Comparison of ENCODE assay signal across 14 cellular contexts in genomic region chr19:12787458-12787857, GRCh38. TPM values are rescaled to one million over a fixed set of nuclear protein-coding genes. Genes with fewer than 3 reads are reported as not detected.
DNase-seq lines count a peak whose midpoint lies in the region; ATAC-seq and TF ChIP-seq lines count a peak whose summit lies in the region.
"Had no signal": no experiment of that assay in that cellular context is flagged by ENCODE, and none has a peak within 500 bp of the region (broad histone marks: within the 10 kb centered on the region; RNA-seq: fewer than 3 reads in every experiment).

No MANE protein-coding gene starts in this region.

- CTCF ChIA-PET in activated CD8-positive, alpha-beta T cell treated with anti-CD3 and anti-CD28 coated beads for 36 hours (lab: Charles Lee): interaction anchor here (2.9 to 3.8 kb wide), 2 partner anchors 8 to 10 kb away, joined by 20 to 26 read pairs; no protein-coding TSS in a partner anchor
- CTCF ChIA-PET in activated CD8-positive, alpha-beta T cell treated with anti-CD3 and anti-CD28 coated beads, Interleukin-2, amount 10 ng/mL, durations not matched to agents 7 days and 5 days (lab: Charles Lee): interaction anchor here (1.7 to 3.4 kb wide), 2 partner anchors 9 kb away, joined by 8 to 31 read pairs; no protein-coding TSS in a partner anchor

- H3K4me1 ChIP-seq in muscle layer of duodenum (ENCODE audit: control insufficient read depth in 1 of 2, insufficient read depth in 2 of 2, low read length in 2 of 2): peaks cover 30 to 35% of the 10 kb centered on the region in 2 donors
- peaks cover 27% of the 10 kb centered on the region for H3K4me1 ChIP-seq in thymus (ENCODE audit: control insufficient read depth, insufficient read depth, low read length)
- H3K4me1 ChIP-seq in GM23338 (ENCODE audit: insufficient read depth): peaks cover 32% of the 10 kb centered on the region

- H3K36me3 ChIP-seq in muscle layer of duodenum (ENCODE audit: control insufficient read depth in 1 of 2, insufficient read depth in 2 of 2, low read length in 2 of 2): peaks cover 0 to 18% of the 10 kb centered on the region in 2 donors
- no peaks in the 10 kb centered on the region for H3K36me3 ChIP-seq in thymus (ENCODE audit: control insufficient read depth, insufficient read depth)
- no peaks in the 10 kb centered on the region for H3K36me3 ChIP-seq in GM23338 (ENCODE audit: insufficient read depth)

- H3K27ac Mint-ChIP-seq in activated CD8-positive, alpha-beta T cell treated with anti-CD3 and anti-CD28 coated beads for 36 hours: peak overlapping the region; percentile 77
- H3K27ac Mint-ChIP-seq in activated CD8-positive, alpha-beta T cell treated with anti-CD3 and anti-CD28 coated beads, Interleukin-2, amount 10 ng/mL, durations not matched to agents 7 days and 5 days: no peak overlapping the region
- H3K27ac Mint-ChIP-seq in activated T-helper 1 cell treated with anti-CD3 and anti-CD28 coated beads, Interleukin-12 subunit alpha, Interleukin-12 subunit beta, Interleukin-2, Interleukin-4 antibody, amounts not matched to agents 30 ng/mL and 10 ng/mL and 1 ng/mL, durations not matched to agents 14 hours and 24 hours and 36 hours: peak overlapping the region; percentile 32
- no peak overlapping the region for H3K27ac Mint-ChIP-seq in GM23338
- H3K27ac Mint-ChIP-seq: progenitor cell of endocrine pancreas had no signal

- no peak for TF ChIP-seq CTCF in activated CD8-positive, alpha-beta T cell treated with anti-CD3 and anti-CD28 coated beads for 36 hours (IDR thresholded peaks at IDR 0.05)
- no peak for TF ChIP-seq CTCF in GM23338 (conservative IDR thresholded peaks at IDR 0.05; ENCODE audit: low read depth in 2 of 2)

- H4K20me1 ChIP-seq in GM23338 (replicated peaks; ENCODE audit: insufficient read depth): no peaks in the 10 kb centered on the region

- H3K9me3 ChIP-seq in muscle layer of duodenum (ENCODE audit: control insufficient read depth in 1 of 2, low read length in 2 of 2) (no peaks in the 10 kb centered on the region), thymus (ENCODE audit: control insufficient read depth) (no peaks in the 10 kb centered on the region)

- no peak overlapping the region for H3K4me3 Mint-ChIP-seq in activated CD8-positive, alpha-beta T cell treated with anti-CD3 and anti-CD28 coated beads for 36 hours
- H3K4me3 Mint-ChIP-seq in activated CD8-positive, alpha-beta T cell treated with anti-CD3 and anti-CD28 coated beads, Interleukin-2, amount 10 ng/mL, durations not matched to agents 7 days and 5 days: no peak overlapping the region
- H3K4me3 Mint-ChIP-seq in activated T-helper 1 cell treated with anti-CD3 and anti-CD28 coated beads, Interleukin-12 subunit alpha, Interleukin-12 subunit beta, Interleukin-2, Interleukin-4 antibody, amounts not matched to agents 30 ng/mL and 10 ng/mL and 1 ng/mL, durations not matched to agents 14 hours and 24 hours and 36 hours: no peak overlapping the region
- no peak overlapping the region for H3K4me3 Mint-ChIP-seq in GM23338

- DNase-seq in activated CD8-positive, alpha-beta T cell treated with anti-CD3 and anti-CD28 coated beads for 36 hours: no peak
- DNase-seq in activated CD8-positive, alpha-beta T cell treated with anti-CD3 and anti-CD28 coated beads, Interleukin-2, amount 10 ng/mL, durations not matched to agents 7 days and 5 days: no peak
- DNase-seq in activated T-helper 1 cell treated with anti-CD3 and anti-CD28 coated beads, Interleukin-12 subunit alpha, Interleukin-12 subunit beta, Interleukin-2, Interleukin-4 antibody, amounts not matched to agents 30 ng/mL and 10 ng/mL and 1 ng/mL, durations not matched to agents 14 hours and 24 hours and 36 hours (ENCODE audit: low spot score): no peak
- DNase-seq in GM23338 (ENCODE audit: low spot score): no peak
- DNase-seq in activated gamma-delta T cell treated with Interleukin-2 at 50 U/mL for 16 hours: no peak
- DNase-seq: ACHN, cerebellar nuclear complex, GF-D8, KBM-7, NCI-H2029 treated with DMSO at 0.1 percent for 48 hours had no signal

- H3K9me3 Mint-ChIP-seq in activated CD8-positive, alpha-beta T cell treated with anti-CD3 and anti-CD28 coated beads for 36 hours: no peaks in the 10 kb centered on the region
- no peaks in the 10 kb centered on the region for H3K9me3 Mint-ChIP-seq in activated CD8-positive, alpha-beta T cell treated with anti-CD3 and anti-CD28 coated beads, Interleukin-2, amount 10 ng/mL, durations not matched to agents 7 days and 5 days (ENCODE audit: insufficient read depth)
- H3K9me3 Mint-ChIP-seq in activated T-helper 1 cell treated with anti-CD3 and anti-CD28 coated beads, Interleukin-12 subunit alpha, Interleukin-12 subunit beta, Interleukin-2, Interleukin-4 antibody, amounts not matched to agents 30 ng/mL and 10 ng/mL and 1 ng/mL, durations not matched to agents 14 hours and 24 hours and 36 hours: no peaks in the 10 kb centered on the region
- H3K9me3 Mint-ChIP-seq in GM23338: no peaks in the 10 kb centered on the region; the same call in 2 of the 3 replicates

- H3K36me3 Mint-ChIP-seq in activated CD8-positive, alpha-beta T cell treated with anti-CD3 and anti-CD28 coated beads for 36 hours (ENCODE audit: low read depth): peaks cover 6% of the 10 kb centered on the region
- peaks cover 4% of the 10 kb centered on the region for H3K36me3 Mint-ChIP-seq in activated CD8-positive, alpha-beta T cell treated with anti-CD3 and anti-CD28 coated beads, Interleukin-2, amount 10 ng/mL, durations not matched to agents 7 days and 5 days (ENCODE audit: low read depth)
- peaks cover 1% of the 10 kb centered on the region for H3K36me3 Mint-ChIP-seq in activated T-helper 1 cell treated with anti-CD3 and anti-CD28 coated beads, Interleukin-12 subunit alpha, Interleukin-12 subunit beta, Interleukin-2, Interleukin-4 antibody, amounts not matched to agents 30 ng/mL and 10 ng/mL and 1 ng/mL, durations not matched to agents 14 hours and 24 hours and 36 hours (ENCODE audit: low read depth)
- no peaks in the 10 kb centered on the region; the same call in 2 of the 3 replicates for H3K36me3 Mint-ChIP-seq in GM23338 (ENCODE audit: low read depth)

- peak overlapping the region; percentile 93 for H3K27ac ChIP-seq in muscle layer of duodenum (ENCODE audit: low read length)
- H3K27ac ChIP-seq in thymus (ENCODE audit: low read depth): peak overlapping the region; percentile 64
- H3K27ac ChIP-seq in GM23338 (ENCODE audit: low read depth): no peak overlapping the region

- no peak for ATAC-seq in activated CD8-positive, alpha-beta T cell treated with anti-CD3 and anti-CD28 coated beads for 36 hours
- ATAC-seq in activated CD8-positive, alpha-beta T cell treated with anti-CD3 and anti-CD28 coated beads, Interleukin-2, amount 10 ng/mL, durations not matched to agents 7 days and 5 days: no peak
- ATAC-seq in GM19351 (IDR thresholded peaks at IDR 0.05; ENCODE audit: unreplicated experiment): no peak
- ATAC-seq in GM23338: no peak

- no peak overlapping the region for H3K4me2 ChIP-seq in GM23338

- peaks cover 24% of the 10 kb centered on the region for H3K4me1 Mint-ChIP-seq in activated CD8-positive, alpha-beta T cell treated with anti-CD3 and anti-CD28 coated beads for 36 hours (ENCODE audit: low read depth)
- peaks cover 31% of the 10 kb centered on the region for H3K4me1 Mint-ChIP-seq in activated CD8-positive, alpha-beta T cell treated with anti-CD3 and anti-CD28 coated beads, Interleukin-2, amount 10 ng/mL, durations not matched to agents 7 days and 5 days (ENCODE audit: low read depth)
- H3K4me1 Mint-ChIP-seq in activated T-helper 1 cell treated with anti-CD3 and anti-CD28 coated beads, Interleukin-12 subunit alpha, Interleukin-12 subunit beta, Interleukin-2, Interleukin-4 antibody, amounts not matched to agents 30 ng/mL and 10 ng/mL and 1 ng/mL, durations not matched to agents 14 hours and 24 hours and 36 hours (ENCODE audit: low read depth): peaks cover 24% of the 10 kb centered on the region
- H3K4me1 Mint-ChIP-seq in GM23338: peaks cover 27% of the 10 kb centered on the region

- POLR2A ChIA-PET in activated CD8-positive, alpha-beta T cell treated with anti-CD3 and anti-CD28 coated beads for 36 hours (lab: Charles Lee): interaction anchor here (1.3 kb wide), 1 partner anchor 9 kb away, joined by 3 read pairs; no protein-coding TSS in a partner anchor
- POLR2A ChIA-PET in activated CD8-positive, alpha-beta T cell treated with anti-CD3 and anti-CD28 coated beads, Interleukin-2, amount 10 ng/mL, durations not matched to agents 7 days and 5 days (lab: Charles Lee): interaction anchor here (2.9 kb wide), 1 partner anchor 9 kb away, joined by 20 read pairs; no protein-coding TSS in a partner anchor

- peaks cover 26% of the 10 kb centered on the region; the same call in 1 of the 2 replicates for H3F3A ChIP-seq in GM23338 (replicated peaks; ENCODE audit: low read depth)

- WGBS in thymus: 89% methylated on average over 10 of the region's 10 CpGs

- H3K9me2 ChIP-seq in GM23338 (ENCODE audit: insufficient read depth): no peaks in the 10 kb centered on the region

- no peaks in the 10 kb centered on the region for H3K27me3 ChIP-seq in muscle layer of duodenum (ENCODE audit: low read depth, low read length)
- H3K27me3 ChIP-seq in thymus (ENCODE audit: control insufficient read depth, insufficient read depth): peaks cover 14% of the 10 kb centered on the region
- peaks cover 19% of the 10 kb centered on the region for H3K27me3 ChIP-seq in GM23338 (ENCODE audit: insufficient read depth)

- H3K79me2 ChIP-seq in GM23338 (replicated peaks; ENCODE audit: insufficient read depth): no peaks in the 10 kb centered on the region

- no peaks in the 10 kb centered on the region for H3K27me3 Mint-ChIP-seq in activated CD8-positive, alpha-beta T cell treated with anti-CD3 and anti-CD28 coated beads for 36 hours
- H3K27me3 Mint-ChIP-seq in activated CD8-positive, alpha-beta T cell treated with anti-CD3 and anti-CD28 coated beads, Interleukin-2, amount 10 ng/mL, durations not matched to agents 7 days and 5 days (ENCODE audit: low read depth): no peaks in the 10 kb centered on the region
- H3K27me3 Mint-ChIP-seq in activated T-helper 1 cell treated with anti-CD3 and anti-CD28 coated beads, Interleukin-12 subunit alpha, Interleukin-12 subunit beta, Interleukin-2, Interleukin-4 antibody, amounts not matched to agents 30 ng/mL and 10 ng/mL and 1 ng/mL, durations not matched to agents 14 hours and 24 hours and 36 hours (ENCODE audit: insufficient read depth): no peaks in the 10 kb centered on the region
- H3K27me3 Mint-ChIP-seq in GM23338 (ENCODE audit: insufficient read depth, low read depth, poor library complexity): peaks cover 29% of the 10 kb centered on the region

- H3K4me3 ChIP-seq in muscle layer of duodenum (ENCODE audit: low read depth in 1 of 2, low read length in 2 of 2) (no peak overlapping the region), thymus (ENCODE audit: low read length) (no peak overlapping the region), GM23338 (no peak overlapping the region)

- intact Hi-C loops in activated CD8-positive, alpha-beta T cell treated with anti-CD3 and anti-CD28 coated beads for 36 hours (cut with micrococcal nuclease): no loop called here
- intact Hi-C loops in activated T-helper 1 cell treated with anti-CD3 and anti-CD28 coated beads, Interleukin-12 subunit alpha, Interleukin-12 subunit beta, Interleukin-2, Interleukin-4 antibody, amounts not matched to agents 30 ng/mL and 10 ng/mL and 1 ng/mL, durations not matched to agents 14 hours and 24 hours and 36 hours (cut with micrococcal nuclease): no loop called here

- H2AFZ ChIP-seq in GM23338: no peak overlapping the region

RNA-seq across cellular contexts. Expression of gene JUNB, which starts 3.8 kb away (rescaled TPM):
- 100 to 1,000 TPM; 292 to 299 TPM for total RNA-seq in activated CD8-positive, alpha-beta T cell treated with anti-CD3 and anti-CD28 coated beads for 36 hours
- total RNA-seq in activated CD8-positive, alpha-beta T cell treated with anti-CD3 and anti-CD28 coated beads, Interleukin-2, amount 10 ng/mL, durations not matched to agents 7 days and 5 days: 10 to 100 TPM; 90.4 to 92.9 TPM
- 311 and 312 TPM in 2 replicates for total RNA-seq in activated T-helper 1 cell treated with anti-CD3 and anti-CD28 coated beads, Interleukin-12 subunit alpha, Interleukin-12 subunit beta, Interleukin-2, Interleukin-4 antibody, amounts not matched to agents 30 ng/mL and 10 ng/mL and 1 ng/mL, durations not matched to agents 14 hours and 24 hours and 36 hours
- polyA plus RNA-seq in thymus (139 TPM), GM23338 (2016; fragmentation: Nextera tagmentation; extraction: Ambion mirVana) (7.7 and 7.8 TPM in 2 replicates)
- 16.0 and 20.2 TPM in 2 replicates for total RNA-seq in GM23338 (2014; rRNA removed; shearing (Covaris generic))

RNA-seq across cellular contexts. Expression of gene HOOK2, which starts 12.1 kb away (rescaled TPM):
- total RNA-seq in activated CD8-positive, alpha-beta T cell treated with anti-CD3 and anti-CD28 coated beads for 36 hours: 10 to 100 TPM; 17.3 to 18.4 TPM
- 10 to 100 TPM; 14.4 to 16.9 TPM for total RNA-seq in activated CD8-positive, alpha-beta T cell treated with anti-CD3 and anti-CD28 coated beads, Interleukin-2, amount 10 ng/mL, durations not matched to agents 7 days and 5 days
- 13.3 and 15.7 TPM in 2 replicates for total RNA-seq in activated T-helper 1 cell treated with anti-CD3 and anti-CD28 coated beads, Interleukin-12 subunit alpha, Interleukin-12 subunit beta, Interleukin-2, Interleukin-4 antibody, amounts not matched to agents 30 ng/mL and 10 ng/mL and 1 ng/mL, durations not matched to agents 14 hours and 24 hours and 36 hours
- polyA plus RNA-seq in thymus (36.4 TPM), GM23338 (2016; fragmentation: Nextera tagmentation; extraction: Ambion mirVana) (46.9 and 56.9 TPM in 2 replicates)
- total RNA-seq in GM23338 (2014; rRNA removed; shearing (Covaris generic)): 85.3 and 86.4 TPM in 2 replicates

RNA-seq across cellular contexts. Expression of gene PRDX2, which starts 14.1 kb away (rescaled TPM):
- total RNA-seq in activated CD8-positive, alpha-beta T cell treated with anti-CD3 and anti-CD28 coated beads for 36 hours: 100 to 1,000 TPM; 251 to 262 TPM
- 100 to 1,000 TPM; 250 to 267 TPM for total RNA-seq in activated CD8-positive, alpha-beta T cell treated with anti-CD3 and anti-CD28 coated beads, Interleukin-2, amount 10 ng/mL, durations not matched to agents 7 days and 5 days
- 277 and 280 TPM in 2 replicates for total RNA-seq in activated T-helper 1 cell treated with anti-CD3 and anti-CD28 coated beads, Interleukin-12 subunit alpha, Interleukin-12 subunit beta, Interleukin-2, Interleukin-4 antibody, amounts not matched to agents 30 ng/mL and 10 ng/mL and 1 ng/mL, durations not matched to agents 14 hours and 24 hours and 36 hours
- polyA plus RNA-seq in thymus: 113 TPM
- 465 and 486 TPM in 2 replicates for total RNA-seq in GM23338 (2014; rRNA removed; shearing (Covaris generic))
- 314 and 346 TPM in 2 replicates for polyA plus RNA-seq in GM23338 (2016; fragmentation: Nextera tagmentation; extraction: Ambion mirVana)

RNA-seq across cellular contexts. Expression of gene THSD8, which starts 14.4 kb away (rescaled TPM):
- total RNA-seq in activated CD8-positive, alpha-beta T cell treated with anti-CD3 and anti-CD28 coated beads for 36 hours: 10 to 100 TPM; 31.1 to 36.2 TPM
- 10 to 100 TPM; 17.7 to 30.9 TPM for total RNA-seq in activated CD8-positive, alpha-beta T cell treated with anti-CD3 and anti-CD28 coated beads, Interleukin-2, amount 10 ng/mL, durations not matched to agents 7 days and 5 days
- total RNA-seq in activated T-helper 1 cell treated with anti-CD3 and anti-CD28 coated beads, Interleukin-12 subunit alpha, Interleukin-12 subunit beta, Interleukin-2, Interleukin-4 antibody, amounts not matched to agents 30 ng/mL and 10 ng/mL and 1 ng/mL, durations not matched to agents 14 hours and 24 hours and 36 hours: 28.0 and 28.1 TPM in 2 replicates
- polyA plus RNA-seq in thymus (4.1 TPM), GM23338 (2016; fragmentation: Nextera tagmentation; extraction: Ambion mirVana) (38.5 and 42.2 TPM in 2 replicates)
- total RNA-seq in GM23338 (2014; rRNA removed; shearing (Covaris generic)): 0.38 TPM in 1 of 2 replicates, not detected in the other

RNA-seq across cellular contexts. Expression of gene RNASEH2A, which starts 18.9 kb away (rescaled TPM):
- 10 to 100 TPM; 40.3 to 44.1 TPM for total RNA-seq in activated CD8-positive, alpha-beta T cell treated with anti-CD3 and anti-CD28 coated beads for 36 hours
- 10 to 100 TPM; 49.2 to 64.0 TPM for total RNA-seq in activated CD8-positive, alpha-beta T cell treated with anti-CD3 and anti-CD28 coated beads, Interleukin-2, amount 10 ng/mL, durations not matched to agents 7 days and 5 days
- 36.1 and 37.5 TPM in 2 replicates for total RNA-seq in activated T-helper 1 cell treated with anti-CD3 and anti-CD28 coated beads, Interleukin-12 subunit alpha, Interleukin-12 subunit beta, Interleukin-2, Interleukin-4 antibody, amounts not matched to agents 30 ng/mL and 10 ng/mL and 1 ng/mL, durations not matched to agents 14 hours and 24 hours and 36 hours
- polyA plus RNA-seq in thymus: 8.4 TPM
- 62.6 and 68.2 TPM in 2 replicates for total RNA-seq in GM23338 (2014; rRNA removed; shearing (Covaris generic))
- polyA plus RNA-seq in GM23338 (2016; fragmentation: Nextera tagmentation; extraction: Ambion mirVana): 39.4 and 40.5 TPM in 2 replicates

Comparison
In these comparisons a context has a peak if more than half of its experiments do, and no peak if none do; other contexts are left out.
1. H3K27ac Mint-ChIP-seq: peak in activated CD8-positive, alpha-beta T cell treated with anti-CD3 and anti-CD28 coated beads for 36 hours (single experiment) and activated T-helper 1 cell treated with anti-CD3 and anti-CD28 coated beads, Interleukin-12 subunit alpha, Interleukin-12 subunit beta, Interleukin-2, Interleukin-4 antibody, amounts not matched to agents 30 ng/mL and 10 ng/mL and 1 ng/mL, durations not matched to agents 14 hours and 24 hours and 36 hours (single experiment); none in activated CD8-positive, alpha-beta T cell treated with anti-CD3 and anti-CD28 coated beads, Interleukin-2, amount 10 ng/mL, durations not matched to agents 7 days and 5 days (single experiment) and GM23338 (single experiment).